Comparison of ENCODE assay signal across 22 cellular contexts in the genomic region with DNA sequence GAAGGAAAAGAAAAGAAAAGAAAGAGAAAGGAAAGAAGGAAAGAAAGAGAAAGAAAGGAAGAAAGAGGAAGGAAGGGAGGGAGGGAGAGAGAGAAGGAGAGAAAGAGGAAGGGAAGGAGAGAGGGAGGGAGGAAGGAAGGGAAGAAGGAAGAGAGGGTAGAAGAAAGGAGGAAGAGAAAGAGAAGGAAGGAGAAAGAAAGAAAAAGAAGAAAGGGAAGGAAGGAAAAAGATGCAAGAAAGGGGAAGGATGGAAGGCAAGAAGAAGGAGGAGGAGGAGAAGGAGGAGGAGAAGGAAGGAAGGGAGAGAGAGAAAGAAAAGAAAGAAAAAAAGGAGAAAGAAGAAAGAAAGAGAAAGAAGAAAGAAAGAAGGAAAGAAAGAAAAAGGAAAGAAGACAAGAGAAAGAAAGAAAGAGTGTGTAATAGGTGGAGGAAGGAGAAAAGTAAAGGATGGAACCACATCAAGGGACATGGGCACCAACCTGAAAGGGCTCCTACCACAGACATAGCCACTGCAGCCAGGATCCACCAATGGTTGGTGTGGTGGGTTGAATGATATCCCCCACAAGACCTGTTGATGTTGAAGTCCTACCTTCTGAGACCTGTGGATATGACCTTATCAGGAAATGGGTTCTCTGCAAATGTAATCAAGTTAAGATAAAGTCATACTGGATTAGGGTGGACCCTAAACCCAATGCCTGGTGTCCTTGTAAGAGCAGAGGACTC.
"Had no signal": no experiment of that assay in that cellular context is flagged by ENCODE, and none has a peak within 500 bp of the region (broad histone marks: within the 10 kb centered on the region; RNA-seq: fewer than 3 reads in every experiment).

No MANE protein-coding gene starts in this region.

- H3K4me2 ChIP-seq: SK-N-SH had no signal

- H3K9me3 ChIP-seq: Peyer's patch, SJCRH30, SK-N-SH had no signal

- H3K27me3 ChIP-seq: brain microvascular endothelial cell, cardiac muscle cell, Peyer's patch, SJCRH30 had no signal

- H3K27ac ChIP-seq: brain microvascular endothelial cell, cardiac muscle cell, Peyer's patch, RWPE1, SJCRH30 had no signal

- H3K4me3 Mint-ChIP-seq: activated CD4-positive, alpha-beta memory T cell treated with anti-CD3 and anti-CD28 coated beads for 36 hours; activated CD4-positive, alpha-beta T cell treated with anti-CD3 and anti-CD28 coated beads, Interleukin-2, amount 10 ng/mL, durations not matched to agents 7 days and 5 days; activated naive CD4-positive, alpha-beta T cell treated with anti-CD3 and anti-CD28 coated beads, Interleukin-2, amount 50 U/mL, for 24 hours; activated T-cell treated with anti-CD3 and anti-CD28 coated beads, Interleukin-2, amount 50 U/mL, for 4 hours had no signal

- H3K4me1 ChIP-seq: SJCRH30 had no signal

- H3K36me3 ChIP-seq: brain microvascular endothelial cell, cardiac muscle cell had no signal

- H3K4me3 ChIP-seq: cardiac muscle cell, Peyer's patch, SJCRH30 had no signal

- DNase-seq: activated CD4-positive, alpha-beta memory T cell treated with anti-CD3 and anti-CD28 coated beads for 36 hours; activated CD4-positive, alpha-beta T cell treated with anti-CD3 and anti-CD28 coated beads, Interleukin-2, amount 10 ng/mL, durations not matched to agents 7 days and 5 days; activated CD4-positive, CD25-positive, alpha-beta regulatory T cell treated with anti-CD3 and anti-CD28 coated beads, Interleukin-2, amount 50 U/mL, for 72 hours; activated CD8-positive, alpha-beta memory T cell treated with anti-CD3 and anti-CD28 coated beads for 24 hours; activated gamma-delta T cell; activated T-cell treated with anti-CD3 and anti-CD28 coated beads, Interleukin-2, amount 50 U/mL, for 4 hours; brain microvascular endothelial cell; cerebellar nuclear complex; Karpas-422; NCI-H1105 treated with DMSO at 0.1 percent for 48 hours; NCI-H146; NCI-H187 treated with DMSO at 0.1 percent for 48 hours; NCI-H2081 treated with DMSO at 0.1 percent for 48 hours; NCI-H446; NCI-H524; Peyer's patch; Right ventricle myocardium superior; SJCRH30; SK-N-SH had no signal

- H3K9me3 Mint-ChIP-seq: activated CD4-positive, alpha-beta T cell treated with anti-CD3 and anti-CD28 coated beads, Interleukin-2, amount 10 ng/mL, durations not matched to agents 7 days and 5 days; activated naive CD4-positive, alpha-beta T cell treated with anti-CD3 and anti-CD28 coated beads, Interleukin-2, amount 50 U/mL, for 24 hours had no signal

- H3K27ac Mint-ChIP-seq: activated CD4-positive, alpha-beta memory T cell treated with anti-CD3 and anti-CD28 coated beads for 36 hours; activated CD4-positive, alpha-beta T cell treated with anti-CD3 and anti-CD28 coated beads, Interleukin-2, amount 10 ng/mL, durations not matched to agents 7 days and 5 days; activated naive CD4-positive, alpha-beta T cell treated with anti-CD3 and anti-CD28 coated beads, Interleukin-2, amount 50 U/mL, for 24 hours had no signal

- H3K27me3 Mint-ChIP-seq: activated CD4-positive, alpha-beta memory T cell treated with anti-CD3 and anti-CD28 coated beads for 36 hours; activated CD4-positive, alpha-beta T cell treated with anti-CD3 and anti-CD28 coated beads, Interleukin-2, amount 10 ng/mL, durations not matched to agents 7 days and 5 days; activated naive CD4-positive, alpha-beta T cell treated with anti-CD3 and anti-CD28 coated beads, Interleukin-2, amount 50 U/mL, for 24 hours had no signal

- H3K9ac ChIP-seq: SK-N-SH had no signal
